Comparison of ENCODE assay signal across 30 cellular contexts in genomic region chr5:11455505-11455904, GRCh38.
"Had no signal": no experiment of that assay in that cellular context is flagged by ENCODE, and none has a peak within 500 bp of the region (broad histone marks: within the 10 kb centered on the region; RNA-seq: fewer than 3 reads in every experiment).

No MANE protein-coding gene starts in this region.

- H3K36me3 ChIP-seq: adrenal gland, ascending aorta, brain microvascular endothelial cell, breast epithelium, cardiac muscle cell had no signal

- DNase-seq: activated effector memory CD4-positive, alpha-beta T cell treated with anti-CD3 and anti-CD28 coated beads, Interleukin-2, amount 50 U/mL, for 16 hours; activated effector memory CD4-positive, alpha-beta T cell treated with Interleukin-2 at 50 U/mL for 16 hours; activated gamma-delta T cell; activated gamma-delta T cell treated with Interleukin-2 at 50 U/mL for 16 hours; activated naive CD4-positive, alpha-beta T cell; activated naive CD4-positive, alpha-beta T cell treated with anti-CD3 and anti-CD28 coated beads for 36 hours; activated naive CD4-positive, alpha-beta T cell treated with anti-CD3 and anti-CD28 coated beads, Interleukin-2, amount 10 ng/mL, durations not matched to agents 7 days and 5 days; activated naive CD4-positive, alpha-beta T cell treated with anti-CD3 and anti-CD28 coated beads, Interleukin-2, amount 50 U/mL, for 16 hours; activated naive CD4-positive, alpha-beta T cell treated with Interleukin-2 at 50 U/mL for 16 hours; activated naive CD8-positive, alpha-beta T cell treated with anti-CD3 and anti-CD28 coated beads for 36 hours; activated naive CD8-positive, alpha-beta T cell treated with anti-CD3 and anti-CD28 coated beads, Interleukin-2, amount 10 ng/mL, durations not matched to agents 7 days and 5 days; activated naive CD8-positive, alpha-beta T cell treated with anti-CD3 and anti-CD28 coated beads, Interleukin-2, amount 50 U/mL, for 24 hours; activated T-cell treated with anti-CD3 and anti-CD28 coated beads, Interleukin-2, amount 50 U/mL, for 1 hour; activated T-cell treated with anti-CD3 and anti-CD28 coated beads, Interleukin-2, amount 50 U/mL, for 24 hours; activated T-cell treated with anti-CD3 and anti-CD28 coated beads, Interleukin-2, amount 50 U/mL, for 4 hours; activated T-cell treated with anti-CD3 and anti-CD28 coated beads, Interleukin-2, amount 50 U/mL, for 48 hours; activated T-cell treated with anti-CD3 and anti-CD28 coated beads, Interleukin-2, amount 50 U/mL, for 72 hours; adrenal gland; amniotic stem cell; amygdala; anterior cingulate cortex; aorta; body of pancreas; brain microvascular endothelial cell; caudate nucleus; central memory CD4-positive, alpha-beta T cell; cerebellar nuclear complex had no signal

- H3K27ac ChIP-seq: adrenal gland, ascending aorta, body of pancreas, brain microvascular endothelial cell, breast epithelium, cardiac muscle cell had no signal

- H3K27me3 ChIP-seq: adrenal gland, ascending aorta, body of pancreas, brain microvascular endothelial cell, breast epithelium, cardiac muscle cell had no signal

- H3K4me3 ChIP-seq: adrenal gland, ascending aorta, body of pancreas, breast epithelium, cardiac muscle cell had no signal

- H3K9me3 ChIP-seq: adrenal gland, ascending aorta, body of pancreas, breast epithelium had no signal
